In genomic region chr7:157150825-157151412, GRCh38 we compare ENCODE assay signal across 12 cellular contexts. TPM values are rescaled to one million over a fixed set of nuclear protein-coding genes. Genes with fewer than 3 reads are reported as not detected.
DNase-seq lines count a peak whose midpoint lies in the region; ATAC-seq and TF ChIP-seq lines count a peak whose summit lies in the region.
"Had no signal": no experiment of that assay in that cellular context is flagged by ENCODE, and none has a peak within 500 bp of the region (broad histone marks: within the 10 kb centered on the region; RNA-seq: fewer than 3 reads in every experiment).

No MANE protein-coding gene starts in this region.

- POLR2A ChIA-PET in activated CD4-positive, alpha-beta memory T cell treated with anti-CD3 and anti-CD28 coated beads for 36 hours (lab: Charles Lee) = no interaction called here

- H3K27me3 ChIP-seq in CD4-positive, CD25-positive, alpha-beta regulatory T cell (ENCODE audit: control insufficient read depth, insufficient read depth, low read length) = no peaks in the 10 kb centered on the region
- H3K27me3 ChIP-seq: gastroesophageal sphincter had no signal

- H3K9me3 ChIP-seq in CD4-positive, CD25-positive, alpha-beta regulatory T cell (ENCODE audit: control insufficient read depth in 2 of 2, low read length in 2 of 2) = no peaks in the 10 kb centered on the region
- H3K9me3 ChIP-seq: gastroesophageal sphincter had no signal

- CTCF ChIA-PET in activated CD4-positive, alpha-beta memory T cell treated with anti-CD3 and anti-CD28 coated beads for 36 hours (lab: Charles Lee) = no interaction called here

- no peak overlapping the region for H3K27ac ChIP-seq in CD4-positive, CD25-positive, alpha-beta regulatory T cell (ENCODE audit: insufficient read depth, low read length, poor library complexity, severe bottlenecking)
- H3K27ac ChIP-seq: gastroesophageal sphincter had no signal

- no peak for TF ChIP-seq CTCF in nephron progenitor cell (IDR thresholded peaks at IDR 0.05)

- intact Hi-C loops in activated CD4-positive, alpha-beta memory T cell treated with anti-CD3 and anti-CD28 coated beads for 36 hours (cut with micrococcal nuclease) = no loop called here

- H3K4me3 ChIP-seq in CD4-positive, CD25-positive, alpha-beta regulatory T cell (ENCODE audit: low read depth, low read length) = no peak overlapping the region
- H3K4me3 ChIP-seq: gastroesophageal sphincter had no signal

- H3K36me3 Mint-ChIP-seq in CD4-positive, CD25-positive, alpha-beta regulatory T cell = peaks cover 20% of the 10 kb centered on the region
- H3K36me3 Mint-ChIP-seq in nephron progenitor cell (ENCODE audit: low read depth) = peaks cover 36% of the 10 kb centered on the region
- peaks cover 12% of the 10 kb centered on the region for H3K36me3 Mint-ChIP-seq in activated CD4-positive, alpha-beta memory T cell treated with anti-CD3 and anti-CD28 coated beads for 36 hours

- peaks cover 36% of the 10 kb centered on the region for H3K4me1 ChIP-seq in CD4-positive, CD25-positive, alpha-beta regulatory T cell (ENCODE audit: control insufficient read depth, insufficient read depth, low read length, poor library complexity, severe bottlenecking)

- no peaks in the 10 kb centered on the region for H3K27me3 Mint-ChIP-seq in CD4-positive, CD25-positive, alpha-beta regulatory T cell
- no peaks in the 10 kb centered on the region for H3K27me3 Mint-ChIP-seq in nephron progenitor cell (ENCODE audit: low read depth, poor library complexity)
- H3K27me3 Mint-ChIP-seq in activated CD4-positive, alpha-beta memory T cell treated with anti-CD3 and anti-CD28 coated beads for 36 hours = no peaks in the 10 kb centered on the region

- ATAC-seq in CD4-positive, CD25-positive, alpha-beta regulatory T cell (ENCODE audit: low read depth in 2 of 2) = no peak
- no peak for ATAC-seq in HG02852 (IDR thresholded peaks at IDR 0.05; ENCODE audit: unreplicated experiment)
- ATAC-seq in GM19035 (IDR thresholded peaks at IDR 0.05; ENCODE audit: unreplicated experiment) = no peak
- ATAC-seq: gastroesophageal sphincter had no signal

- no peak for DNase-seq in CD4-positive, CD25-positive, alpha-beta regulatory T cell
- DNase-seq in NCI-H524 (lab: John Stamatoyannopoulos, UW) (peak; percentile 67 to 83), fibroblast of peridontal ligament (ENCODE audit: extremely low read depth) (peak; percentile 65), nephron progenitor cell (peak; percentile 67), HUDEP-2 (lab: John Stamatoyannopoulos, UW; ENCODE audit: unreplicated experiment in 76 of 76) (no peak)
- no peak for DNase-seq in activated CD4-positive, alpha-beta memory T cell treated with anti-CD3 and anti-CD28 coated beads for 36 hours
- DNase-seq: activated CD4-positive, alpha-beta T cell treated with anti-CD3 and anti-CD28 coated beads for 48 hours; COR-L47; RPMI8226 had no signal

- H3K27ac Mint-ChIP-seq in CD4-positive, CD25-positive, alpha-beta regulatory T cell = peak overlapping the region in 2 of 3 donors; percentile 47 to 83
- peak overlapping the region; percentile 91 for H3K27ac Mint-ChIP-seq in nephron progenitor cell
- no peak overlapping the region for H3K27ac Mint-ChIP-seq in activated CD4-positive, alpha-beta memory T cell treated with anti-CD3 and anti-CD28 coated beads for 36 hours

- peak overlapping the region in 1 of 4 donors; percentile 61 for H3K4me3 Mint-ChIP-seq in CD4-positive, CD25-positive, alpha-beta regulatory T cell
- H3K4me3 Mint-ChIP-seq in nephron progenitor cell = peak overlapping the region; percentile 66
- no peak overlapping the region for H3K4me3 Mint-ChIP-seq in activated CD4-positive, alpha-beta memory T cell treated with anti-CD3 and anti-CD28 coated beads for 36 hours

- peaks cover 39 to 89% (median 54%) of the 10 kb centered on the region in 4 donors for H3K4me1 Mint-ChIP-seq in CD4-positive, CD25-positive, alpha-beta regulatory T cell
- peaks cover 52% of the 10 kb centered on the region for H3K4me1 Mint-ChIP-seq in nephron progenitor cell
- peaks cover 58% of the 10 kb centered on the region for H3K4me1 Mint-ChIP-seq in activated CD4-positive, alpha-beta memory T cell treated with anti-CD3 and anti-CD28 coated beads for 36 hours (ENCODE audit: low read depth)

- no peaks in the 10 kb centered on the region for H3K9me3 Mint-ChIP-seq in CD4-positive, CD25-positive, alpha-beta regulatory T cell
- peaks cover 15% of the 10 kb centered on the region for H3K9me3 Mint-ChIP-seq in nephron progenitor cell
- no peaks in the 10 kb centered on the region for H3K9me3 Mint-ChIP-seq in activated CD4-positive, alpha-beta memory T cell treated with anti-CD3 and anti-CD28 coated beads for 36 hours

- peaks cover 14% of the 10 kb centered on the region for H3K36me3 ChIP-seq in CD4-positive, CD25-positive, alpha-beta regulatory T cell (ENCODE audit: control insufficient read depth, insufficient read depth, low read length)

RNA-seq across cellular contexts. Expression of gene UBE3C, which starts 12.2 kb away (rescaled TPM):
- total RNA-seq in CD4-positive, CD25-positive, alpha-beta regulatory T cell = 60.3 TPM
- 10 to 100 TPM; 25.2 to 30.1 (median 29.0) TPM for polyA plus RNA-seq in CD4-positive, CD25-positive, alpha-beta regulatory T cell
- total RNA-seq in activated CD4-positive, alpha-beta memory T cell treated with anti-CD3 and anti-CD28 coated beads for 36 hours = 10 to 100 TPM; 59.8 to 59.9 TPM

Comparison
In these comparisons a context has a peak if more than half of its experiments do, and no peak if none do; other contexts are left out.
1. DNase-seq: peak in NCI-H524 (2 of 2), fibroblast of peridontal ligament (single experiment) and nephron progenitor cell (single experiment); none in CD4-positive, CD25-positive, alpha-beta regulatory T cell (0 of 3), HUDEP-2 (0 of 76) and activated CD4-positive, alpha-beta memory T cell treated with anti-CD3 and anti-CD28 coated beads for 36 hours (single experiment).